1 cellular context compared by ENCODE assay signal in genomic region chr11:100726709-100727108, GRCh38.
A peak's percentile ranks its signal among the peaks of the same experiment; 100 is the strongest.
TF ChIP-seq lines count a peak whose summit lies in the region.

No MANE protein-coding gene starts in this region.

TF ChIP-seq in H1, 55 proteins besides CTCF, POLR2A, EP300 and RAD21:
- TF ChIP-seq TEAD4 (IDR thresholded peaks at IDR 0.05; ENCODE audit: low read depth, low read length) (peak; percentile 30; the same call in 1 of the 2 replicates), CHD2 (IDR thresholded peaks at IDR 0.05; ENCODE audit: low read length) (no peak), BCL11A (IDR thresholded peaks at IDR 0.05; ENCODE audit: low read depth in 2 of 2, low read length in 2 of 2) (no peak), HDAC2 (IDR thresholded peaks at IDR 0.05; ENCODE audit: borderline replicate concordance in 1 of 2, low read depth in 2 of 2, low read length in 2 of 2) (peak in 1 of 2 experiments; percentile 68; a peak in 1 of 4 replicates), KDM4A (IDR thresholded peaks at IDR 0.05; ENCODE audit: low read depth, low read length, severe bottlenecking) (no peak), ZNF274 (IDR thresholded peaks at IDR 0.05; ENCODE audit: borderline replicate concordance, extremely low read depth, low read length) (no peak), SIRT6 (IDR thresholded peaks at IDR 0.05; ENCODE audit: low read length) (no peak), NANOG (IDR thresholded peaks at IDR 0.05; ENCODE audit: insufficient read depth, low read depth, low read length, poor library complexity, severe bottlenecking) (peak; percentile 59), TBP (IDR thresholded peaks at IDR 0.05; ENCODE audit: low read depth, low read length) (no peak), SP1 (IDR thresholded peaks at IDR 0.05; ENCODE audit: low read depth, low read length) (0 out of 2 replicates have a peak, but pooled peaks have one; percentile 12), BRCA1 (IDR thresholded peaks at IDR 0.05; ENCODE audit: low read depth, low read length) (no peak)
